30 cellular contexts compared by ENCODE assay signal in the genomic region with DNA sequence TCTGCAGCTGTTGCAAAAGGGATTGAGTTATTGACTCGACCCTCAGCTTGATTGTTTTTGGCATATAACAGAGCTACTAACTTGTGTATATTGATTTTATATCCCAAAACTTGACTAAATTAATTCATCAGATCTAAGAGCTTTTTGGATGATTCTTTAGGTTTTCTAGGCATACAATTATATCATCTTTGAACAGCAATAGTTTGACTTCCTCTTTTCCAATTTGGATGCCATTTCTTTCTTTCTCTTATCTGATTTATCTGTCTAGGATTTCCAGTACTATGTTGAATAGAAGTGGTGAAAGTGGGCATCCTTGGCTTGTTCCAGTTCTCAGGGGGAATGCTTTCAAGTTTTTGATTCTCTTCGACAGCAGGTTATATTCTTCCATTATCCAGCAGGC.
"Had no signal": no experiment of that assay in that cellular context is flagged by ENCODE, and none has a peak within 500 bp of the region (broad histone marks: within the 10 kb centered on the region; RNA-seq: fewer than 3 reads in every experiment).

No MANE protein-coding gene starts in this region.

- H3K9me3 Mint-ChIP-seq: activated CD4-positive, alpha-beta memory T cell treated with anti-CD3 and anti-CD28 coated beads for 36 hours; activated CD4-positive, alpha-beta T cell treated with anti-CD3 and anti-CD28 coated beads, Interleukin-2, amount 10 ng/mL, durations not matched to agents 24 days and 14 days; activated CD8-positive, alpha-beta T cell treated with anti-CD3 and anti-CD28 coated beads for 36 hours; activated naive CD8-positive, alpha-beta T cell treated with anti-CD3 and anti-CD28 coated beads for 36 hours; activated T-helper 1 cell treated with anti-CD3 and anti-CD28 coated beads, Interleukin-12 subunit alpha, Interleukin-12 subunit beta, Interleukin-2, Interleukin-4 antibody, amounts not matched to agents 30 ng/mL and 10 ng/mL and 1 ng/mL, durations not matched to agents 14 hours and 24 hours and 36 hours had no signal

- ATAC-seq: activated CD8-positive, alpha-beta T cell treated with anti-CD3 and anti-CD28 coated beads for 36 hours; activated naive CD4-positive, alpha-beta T cell treated with anti-CD3 and anti-CD28 coated beads, Interleukin-2, amount 50 U/mL, for 72 hours; activated T-cell treated with anti-CD3 and anti-CD28 coated beads, Interleukin-2, amount 50 U/mL, for 4 hours; activated T-cell treated with anti-CD3 and anti-CD28 coated beads, Interleukin-2, amount 50 U/mL, for 72 hours; activated T-helper 17 cell treated with anti-CD3 and anti-CD28 coated beads, Interleukin-2, amount 50 U/mL, for 72 hours; body of pancreas; T-helper 17 cell had no signal

- DNase-seq: activated B cell treated with CpG ODN at 0.5 μM for 24 hours; activated CD4-positive, alpha-beta memory T cell treated with anti-CD3 and anti-CD28 coated beads for 36 hours; activated CD4-positive, alpha-beta T cell treated with anti-CD3 and anti-CD28 coated beads for 4 hours; activated CD4-positive, alpha-beta T cell treated with anti-CD3 and anti-CD28 coated beads, Interleukin-2, amount 10 ng/mL, durations not matched to agents 24 days and 14 days; activated CD4-positive, alpha-beta T cell treated with anti-CD3 and anti-CD28 coated beads, Interleukin-2, amount 50 U/mL, for 1 hour; activated CD4-positive, alpha-beta T cell treated with anti-CD3 and anti-CD28 coated beads, Interleukin-2, amount 50 U/mL, for 4 hours; activated CD4-positive, CD25-positive, alpha-beta regulatory T cell treated with anti-CD3 and anti-CD28 coated beads, Interleukin-2, amount 50 U/mL, for 72 hours; activated CD8-positive, alpha-beta memory T cell treated with anti-CD3 and anti-CD28 coated beads, Interleukin-2, amount 50 U/mL, for 4 hours; activated CD8-positive, alpha-beta T cell treated with anti-CD3 and anti-CD28 coated beads for 36 hours; activated effector memory CD4-positive, alpha-beta T cell treated with anti-CD3 and anti-CD28 coated beads, Interleukin-2, amount 50 U/mL, for 16 hours; activated gamma-delta T cell treated with Interleukin-2 at 50 U/mL for 16 hours; activated naive CD4-positive, alpha-beta T cell; activated naive CD4-positive, alpha-beta T cell treated with anti-CD3 and anti-CD28 coated beads for 36 hours; activated naive CD4-positive, alpha-beta T cell treated with anti-CD3 and anti-CD28 coated beads, Interleukin-2, amount 50 U/mL, for 16 hours; activated naive CD8-positive, alpha-beta T cell treated with anti-CD3 and anti-CD28 coated beads for 36 hours; activated T-cell treated with anti-CD3 and anti-CD28 coated beads for 4 hours; activated T-cell treated with anti-CD3 and anti-CD28 coated beads, Interleukin-2, amount 50 U/mL, for 1 hour; activated T-cell treated with anti-CD3 and anti-CD28 coated beads, Interleukin-2, amount 50 U/mL, for 4 hours; activated T-cell treated with anti-CD3 and anti-CD28 coated beads, Interleukin-2, amount 50 U/mL, for 72 hours; adrenal gland; amniotic stem cell; aorta; body of pancreas; brain microvascular endothelial cell; central memory CD4-positive, alpha-beta T cell; T-helper 17 cell; T1000 had no signal

- H3K27me3 Mint-ChIP-seq: activated B cell treated with CpG ODN at 0.5 μM for 24 hours; activated CD4-positive, alpha-beta memory T cell treated with anti-CD3 and anti-CD28 coated beads for 36 hours; activated CD4-positive, alpha-beta T cell treated with anti-CD3 and anti-CD28 coated beads, Interleukin-2, amount 10 ng/mL, durations not matched to agents 24 days and 14 days; activated CD8-positive, alpha-beta T cell treated with anti-CD3 and anti-CD28 coated beads for 36 hours; activated naive CD8-positive, alpha-beta T cell treated with anti-CD3 and anti-CD28 coated beads for 36 hours; activated T-helper 17 cell treated with anti-CD3 and anti-CD28 coated beads, Interleukin-2, amount 50 U/mL, for 72 hours; T-helper 17 cell had no signal

- H3K27ac Mint-ChIP-seq: activated B cell treated with CpG ODN at 0.5 μM for 24 hours; activated CD4-positive, alpha-beta memory T cell treated with anti-CD3 and anti-CD28 coated beads for 36 hours; activated CD4-positive, alpha-beta T cell treated with anti-CD3 and anti-CD28 coated beads, Interleukin-2, amount 10 ng/mL, durations not matched to agents 24 days and 14 days; activated CD8-positive, alpha-beta T cell treated with anti-CD3 and anti-CD28 coated beads for 36 hours; activated naive CD4-positive, alpha-beta T cell treated with anti-CD3 and anti-CD28 coated beads for 36 hours; activated naive CD4-positive, alpha-beta T cell treated with anti-CD3 and anti-CD28 coated beads, Interleukin-2, amount 50 U/mL, for 72 hours; activated naive CD8-positive, alpha-beta T cell treated with anti-CD3 and anti-CD28 coated beads for 36 hours; activated T-cell treated with anti-CD3 and anti-CD28 coated beads, Interleukin-2, amount 50 U/mL, for 72 hours; activated T-helper 1 cell treated with anti-CD3 and anti-CD28 coated beads, Interleukin-12 subunit alpha, Interleukin-12 subunit beta, Interleukin-2, Interleukin-4 antibody, amounts not matched to agents 30 ng/mL and 10 ng/mL and 1 ng/mL, durations not matched to agents 14 hours and 24 hours and 36 hours; activated T-helper 17 cell treated with anti-CD3 and anti-CD28 coated beads, Interleukin-2, amount 50 U/mL, for 72 hours; T-helper 17 cell had no signal

- H3K4me3 Mint-ChIP-seq: activated B cell treated with CpG ODN at 0.5 μM for 24 hours; activated CD4-positive, alpha-beta memory T cell treated with anti-CD3 and anti-CD28 coated beads for 36 hours; activated CD4-positive, alpha-beta T cell treated with anti-CD3 and anti-CD28 coated beads, Interleukin-2, amount 10 ng/mL, durations not matched to agents 24 days and 14 days; activated CD8-positive, alpha-beta T cell treated with anti-CD3 and anti-CD28 coated beads for 36 hours; activated naive CD4-positive, alpha-beta T cell treated with anti-CD3 and anti-CD28 coated beads for 36 hours; activated naive CD8-positive, alpha-beta T cell treated with anti-CD3 and anti-CD28 coated beads for 36 hours; activated T-cell treated with anti-CD3 and anti-CD28 coated beads, Interleukin-2, amount 50 U/mL, for 4 hours; activated T-cell treated with anti-CD3 and anti-CD28 coated beads, Interleukin-2, amount 50 U/mL, for 72 hours; activated T-helper 1 cell treated with anti-CD3 and anti-CD28 coated beads, Interleukin-12 subunit alpha, Interleukin-12 subunit beta, Interleukin-2, Interleukin-4 antibody, amounts not matched to agents 30 ng/mL and 10 ng/mL and 1 ng/mL, durations not matched to agents 14 hours and 24 hours and 36 hours; activated T-helper 17 cell treated with anti-CD3 and anti-CD28 coated beads, Interleukin-2, amount 50 U/mL, for 72 hours; T-helper 17 cell had no signal

- H3K4me1 Mint-ChIP-seq: activated B cell treated with CpG ODN at 0.5 μM for 24 hours; activated CD4-positive, alpha-beta T cell treated with anti-CD3 and anti-CD28 coated beads, Interleukin-2, amount 10 ng/mL, durations not matched to agents 24 days and 14 days; activated naive CD8-positive, alpha-beta T cell treated with anti-CD3 and anti-CD28 coated beads for 36 hours; activated T-helper 17 cell treated with anti-CD3 and anti-CD28 coated beads, Interleukin-2, amount 50 U/mL, for 72 hours; T-helper 17 cell had no signal

- H3K36me3 Mint-ChIP-seq: activated CD4-positive, alpha-beta memory T cell treated with anti-CD3 and anti-CD28 coated beads for 36 hours; activated naive CD4-positive, alpha-beta T cell treated with anti-CD3 and anti-CD28 coated beads, Interleukin-2, amount 50 U/mL, for 72 hours; activated naive CD8-positive, alpha-beta T cell treated with anti-CD3 and anti-CD28 coated beads for 36 hours had no signal
